Comparison of ENCODE assay signal across 14 cellular contexts in the genomic region with DNA sequence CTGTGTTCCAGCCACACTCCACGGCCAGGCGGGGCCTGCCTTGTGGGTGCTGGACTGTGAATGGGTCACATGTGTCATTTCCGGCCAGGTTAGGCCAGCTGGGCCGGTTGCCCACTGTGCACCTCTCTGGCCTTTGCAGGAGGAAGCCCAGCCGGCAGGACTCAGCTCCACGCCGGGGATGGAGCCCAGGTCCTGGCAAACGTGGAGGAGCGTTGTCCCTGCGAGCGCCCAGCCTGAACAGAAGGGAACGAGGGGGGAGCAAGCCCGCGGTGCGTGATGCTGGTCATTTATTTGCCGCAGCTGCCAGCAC.
A peak's percentile ranks its signal among the peaks of the same experiment; 100 is the strongest.
DNase-seq lines count a peak whose midpoint lies in the region; ATAC-seq and TF ChIP-seq lines count a peak whose summit lies in the region.
"Had no signal": no experiment of that assay in that cellular context is flagged by ENCODE, and none has a peak within 500 bp of the region (broad histone marks: within the 10 kb centered on the region; RNA-seq: fewer than 3 reads in every experiment).

No MANE protein-coding gene starts in this region.

- peak overlapping the region; percentile 83 for H2BK120ac ChIP-seq in IMR-90 (ENCODE audit: low read depth, low read length)

- no TSS peak for BruUV-seq in IMR-90 (replicated peaks; lab: Mats Ljungman, UMichigan)

- in situ Hi-C loops in IMR-90 (cut with MboI; ENCODE audit: low sequenced_read_pairs) (loop anchor here (25.0 kb wide), 1 partner anchor 171 kb away; no protein-coding TSS in a partner anchor), brain microvascular endothelial cell (cut with HindIII; ENCODE audit: low pct_ligation_motif_present, low sequenced_read_pairs) (loop anchor here (25.0 kb wide), 1 partner anchor 146 kb away; a partner anchor contains a TSS)

- peak overlapping the region; percentile 71; the same call in 1 of the 2 replicates for H2AK5ac ChIP-seq in IMR-90 (ENCODE audit: low read depth, low read length)

- dilution Hi-C loops in IMR-90 (cut with HindIII; ENCODE audit: low sequenced_read_pairs, unreplicated experiment): no loop called here

- H3K56ac ChIP-seq in IMR-90 (ENCODE audit: extremely low read depth, insufficient read depth, low read length): no peak overlapping the region

- CTCF ChIA-PET in IMR-90 (lab: Yijun Ruan, JAX): no interaction called here

- peak overlapping the region in 1 of 2 experiments; percentile 23; a peak in 1 of 4 replicates for H4K8ac ChIP-seq in IMR-90 (ENCODE audit: low read depth in 2 of 2, low read length in 2 of 2)

- no peak for TF ChIP-seq RAD21 in IMR-90 (IDR thresholded peaks at IDR 0.05; ENCODE audit: low read length)

- H3K4me3 ChIP-seq in IMR-90 (ENCODE audit: insufficient read depth, low read depth, low read length) (no peak overlapping the region), brain microvascular endothelial cell (ENCODE audit: low read depth, low read length) (peak overlapping the region; percentile 9), iPS-20b (ENCODE audit: low read length) (no peak overlapping the region)
- H3K4me3 ChIP-seq: left lung had no signal

- H2AK9ac ChIP-seq in IMR-90 (replicated peaks; ENCODE audit: low read depth, low read length, poor library complexity): peak overlapping the region; percentile 55

- 0 out of 2 replicates have a peak, but pooled peaks cover 2% of the 10 kb centered on the region for H3K9me3 ChIP-seq in IMR-90 (ENCODE audit: control insufficient read depth, insufficient read depth, low read length)
- H3K9me3 ChIP-seq in iPS-20b (ENCODE audit: insufficient read depth, low read depth, low read length): no peaks in the 10 kb centered on the region
- H3K9me3 ChIP-seq: left lung had no signal

- intact Hi-C loops in IMR-90 (cut with micrococcal nuclease) (no loop called here), posterior vena cava (cut with DNase I) (loop anchor here (5.0 to 10.0 kb wide), 3 partner anchors 153 to 223 kb away; a partner anchor contains a TSS)

- no peak overlapping the region for H3K27ac Mint-ChIP-seq in nephron progenitor cell
- H3K27ac Mint-ChIP-seq: activated naive CD8-positive, alpha-beta T cell treated with anti-CD3 and anti-CD28 coated beads for 36 hours; T-helper 2 cell treated with Interferon-gamma antibody and Interleukin-4, amounts not matched to agents 5 μg/mL and 100 μg/mL, for 36 hours had no signal

- H3K27me3 ChIP-seq in IMR-90 (ENCODE audit: control insufficient read depth, insufficient read depth, low read length): peaks cover 3% of the 10 kb centered on the region; the same call in 1 of the 2 replicates
- H3K27me3 ChIP-seq in brain microvascular endothelial cell (replicated peaks): no peaks in the 10 kb centered on the region
- H3K27me3 ChIP-seq in iPS-20b (ENCODE audit: insufficient read depth, low read length): no peaks in the 10 kb centered on the region

- peaks cover 28% of the 10 kb centered on the region for H3K4me1 Mint-ChIP-seq in nephron progenitor cell

- no peak overlapping the region for H3K23ac ChIP-seq in IMR-90 (ENCODE audit: low read depth, low read length)

- H3K4me3 Mint-ChIP-seq in nephron progenitor cell: no peak overlapping the region
- H3K4me3 Mint-ChIP-seq: activated naive CD8-positive, alpha-beta T cell treated with anti-CD3 and anti-CD28 coated beads for 36 hours; T-helper 2 cell treated with Interferon-gamma antibody and Interleukin-4, amounts not matched to agents 5 μg/mL and 100 μg/mL, for 36 hours had no signal

- no peak overlapping the region for H2AFZ ChIP-seq in IMR-90 (replicated peaks; ENCODE audit: low read length, poor library complexity)

- no peak overlapping the region for H3K4me2 ChIP-seq in IMR-90 (ENCODE audit: low read depth, low read length)

- no peak overlapping the region for H2BK15ac ChIP-seq in IMR-90 (ENCODE audit: low read depth, low read length)

- H4K20me1 ChIP-seq in IMR-90 (ENCODE audit: insufficient read depth, low read length): peaks cover 13% of the 10 kb centered on the region; the same call in 1 of the 2 replicates

- H2BK20ac ChIP-seq in IMR-90 (ENCODE audit: low read depth, low read length): peak overlapping the region; percentile 75

- no peaks in the 10 kb centered on the region for H3K36me3 Mint-ChIP-seq in nephron progenitor cell (ENCODE audit: low read depth)
- H3K36me3 Mint-ChIP-seq: activated naive CD8-positive, alpha-beta T cell treated with anti-CD3 and anti-CD28 coated beads for 36 hours had no signal

- H4K91ac ChIP-seq in IMR-90 (ENCODE audit: insufficient read depth, low read depth, low read length): no peak overlapping the region

- WGBS in IMR-90 (ENCODE audit: extremely low coverage in 2 of 2, insufficient read length in 1 of 2), 2 experiments: 86% methylated on average over 12 of the region's 16 CpGs; no CpG with 5 or more reads in 1 of the 2 experiments

- H3K27me3 Mint-ChIP-seq in nephron progenitor cell (ENCODE audit: low read depth, poor library complexity): peaks cover 4% of the 10 kb centered on the region

- no peak overlapping the region for H3K14ac ChIP-seq in IMR-90 (replicated peaks; ENCODE audit: low read depth, low read length)

- H3K79me1 ChIP-seq in IMR-90 (ENCODE audit: low read depth in 1 of 2, low read length in 2 of 2): 0 out of 4 replicates have a peak, but pooled peaks cover 0 to 3% of the 10 kb centered on the region in 2 experiments

- no peak overlapping the region for H3K18ac ChIP-seq in IMR-90 (ENCODE audit: low read depth, low read length)

- no peak for TF ChIP-seq POLR2A in IMR-90 (IDR thresholded peaks at IDR 0.05; ENCODE audit: low read depth, low read length)

- no peaks in the 10 kb centered on the region for H3K9me3 Mint-ChIP-seq in nephron progenitor cell
- H3K9me3 Mint-ChIP-seq: activated naive CD8-positive, alpha-beta T cell treated with anti-CD3 and anti-CD28 coated beads for 36 hours; T-helper 2 cell treated with Interferon-gamma antibody and Interleukin-4, amounts not matched to agents 5 μg/mL and 100 μg/mL, for 36 hours had no signal

- peaks cover 24% of the 10 kb centered on the region for H3K9me1 ChIP-seq in IMR-90 (ENCODE audit: insufficient read depth, low read length)

- no peak overlapping the region for H3K27ac ChIP-seq in IMR-90 (ENCODE audit: insufficient read depth, low read length)
- peak overlapping the region; percentile 62 for H3K27ac ChIP-seq in brain microvascular endothelial cell
- no peak overlapping the region for H3K27ac ChIP-seq in iPS-20b (ENCODE audit: low read length)

- H3K36me3 ChIP-seq in IMR-90 (ENCODE audit: control insufficient read depth, insufficient read depth, low read length): no peaks in the 10 kb centered on the region
- H3K36me3 ChIP-seq in brain microvascular endothelial cell (replicated peaks): no peaks in the 10 kb centered on the region
- no peaks in the 10 kb centered on the region for H3K36me3 ChIP-seq in iPS-20b (ENCODE audit: insufficient read depth, low read depth, low read length)
- H3K36me3 ChIP-seq: left lung had no signal

- H3K9ac ChIP-seq in IMR-90 (ENCODE audit: low read depth, low read length) (no peak overlapping the region), iPS-20b (ENCODE audit: low read depth, low read length) (peak overlapping the region; percentile 20; the same call in 1 of the 2 replicates)

- H3K4me1 ChIP-seq in IMR-90 (ENCODE audit: control insufficient read depth, insufficient read depth, low read length) (peaks cover 21% of the 10 kb centered on the region), iPS-20b (ENCODE audit: insufficient read depth, low read length) (peaks cover 16% of the 10 kb centered on the region; the same call in 1 of the 2 replicates)

- no peak overlapping the region for H4K5ac ChIP-seq in IMR-90 (ENCODE audit: low read depth, low read length)

- no peak for ATAC-seq in IMR-90 (ENCODE audit: low read depth)
- no peak for ATAC-seq in GM19467 (IDR thresholded peaks at IDR 0.05; ENCODE audit: unreplicated experiment)
- no peak for ATAC-seq in GM21526 (IDR thresholded peaks at IDR 0.05; ENCODE audit: low FRiP score, unreplicated experiment)

- TF ChIP-seq CTCF in IMR-90 (conservative IDR thresholded peaks at IDR 0.05; ENCODE audit: low read depth, low read length): no peak
- TF ChIP-seq CTCF in brain microvascular endothelial cell (IDR thresholded peaks at IDR 0.05; ENCODE audit: low read depth, low read length, missing control alignments): no peak
- TF ChIP-seq CTCF in nephron progenitor cell (IDR thresholded peaks at IDR 0.05): no peak

- POLR2A ChIA-PET in IMR-90 (lab: Charles Lee; ENCODE audit: unreplicated experiment): no interaction called here

- H2BK5ac ChIP-seq in IMR-90 (ENCODE audit: low read depth, low read length, poor library complexity, severe bottlenecking): no peak overlapping the region

- DNase-seq in IMR-90 (no peak), brain microvascular endothelial cell (no peak), posterior vena cava (ENCODE audit: low spot score) (peak; percentile 82), mucosa of gallbladder (ENCODE audit: low spot score) (no peak), nephron progenitor cell (no peak)
- DNase-seq: activated CD4-positive, alpha-beta T cell treated with anti-CD3 and anti-CD28 coated beads for 4 hours; activated naive CD8-positive, alpha-beta T cell treated with anti-CD3 and anti-CD28 coated beads for 36 hours; Karpas-422; NCI-H1417 treated with DMSO at 0.1 percent for 48 hours had no signal

- 0 out of 2 replicates have a peak overlapping the region, but pooled peaks have one; percentile 51 for H3K4ac ChIP-seq in IMR-90 (ENCODE audit: low read depth, low read length)

TF ChIP-seq in IMR-90, 13 proteins besides CTCF, POLR2A, EP300 and RAD21 (continues in another document):
- no peak for TF ChIP-seq NFE2L2 (IDR thresholded peaks at IDR 0.05; ENCODE audit: low read depth, low read length)
- no peak for TF ChIP-seq CEBPB (IDR thresholded peaks at IDR 0.05; ENCODE audit: low read depth, low read length)
- TF ChIP-seq BHLHE40 (IDR thresholded peaks at IDR 0.05; ENCODE audit: low read depth, low read length): no peak
- TF ChIP-seq, protein P1, sequence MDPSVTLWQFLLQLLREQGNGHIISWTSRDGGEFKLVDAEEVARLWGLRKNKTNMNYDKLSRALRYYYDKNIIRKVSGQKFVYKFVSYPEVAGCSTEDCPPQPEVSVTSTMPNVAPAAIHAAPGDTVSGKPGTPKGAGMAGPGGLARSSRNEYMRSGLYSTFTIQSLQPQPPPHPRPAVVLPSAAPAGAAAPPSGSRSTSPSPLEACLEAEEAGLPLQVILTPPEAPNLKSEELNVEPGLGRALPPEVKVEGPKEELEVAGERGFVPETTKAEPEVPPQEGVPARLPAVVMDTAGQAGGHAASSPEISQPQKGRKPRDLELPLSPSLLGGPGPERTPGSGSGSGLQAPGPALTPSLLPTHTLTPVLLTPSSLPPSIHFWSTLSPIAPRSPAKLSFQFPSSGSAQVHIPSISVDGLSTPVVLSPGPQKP (IDR thresholded peaks at IDR 0.05; ENCODE audit: borderline replicate concordance, low read depth, low read length): no peak
- no peak for TF ChIP-seq MXI1 (IDR thresholded peaks at IDR 0.05; ENCODE audit: borderline replicate concordance, low read depth, low read length)
- TF ChIP-seq MAFK (IDR thresholded peaks at IDR 0.05; ENCODE audit: low read depth, low read length): no peak
- no peak for TF ChIP-seq RFX5 (IDR thresholded peaks at IDR 0.05; ENCODE audit: low read depth, low read length)
- no peak for TF ChIP-seq RCOR1 (IDR thresholded peaks at IDR 0.05; ENCODE audit: insufficient replicate concordance, low read length)
- TF ChIP-seq MAZ (IDR thresholded peaks at IDR 0.05; ENCODE audit: borderline replicate concordance, low read depth, low read length): no peak
